In the genomic region with DNA sequence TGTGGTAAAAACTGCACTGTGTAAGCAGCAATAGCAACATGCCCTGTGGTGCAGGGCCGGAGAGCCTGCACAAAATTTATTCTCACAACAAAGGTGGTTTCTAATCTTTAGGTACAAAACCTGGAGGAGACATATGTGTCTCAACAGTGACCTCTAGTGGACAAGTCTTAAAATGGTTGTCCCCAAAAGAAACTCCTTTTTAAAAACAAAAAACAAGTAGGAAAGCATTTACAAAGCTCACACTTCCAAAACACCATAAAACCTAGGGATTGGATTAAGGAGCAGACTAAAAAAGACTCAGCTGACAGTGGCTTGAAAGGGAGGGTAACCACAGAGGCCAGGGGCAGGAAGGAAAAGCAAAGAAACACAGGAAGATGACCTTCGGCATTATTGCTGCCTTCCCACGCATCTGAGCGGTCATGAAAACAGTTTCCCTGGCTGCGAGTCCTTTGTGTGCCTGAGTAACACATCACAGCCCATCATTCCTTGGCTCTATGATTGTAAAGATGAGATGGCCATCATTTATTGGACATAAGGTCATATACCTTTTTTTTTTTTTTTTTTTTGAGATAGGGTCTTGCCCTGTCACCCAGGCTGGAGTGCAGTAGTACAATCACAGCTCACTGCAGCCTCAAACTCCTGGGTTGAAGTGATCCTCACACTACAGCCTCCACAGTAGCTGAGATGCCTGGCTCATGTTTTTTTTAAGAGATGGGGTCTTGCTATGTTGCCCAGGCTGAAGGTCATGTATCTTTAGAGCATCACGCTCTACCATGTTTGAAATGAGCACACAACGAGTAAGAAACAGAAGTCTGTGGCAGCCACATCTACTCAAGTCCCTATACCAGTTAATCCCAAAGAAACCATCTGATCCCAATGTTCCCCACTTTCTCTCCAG, we compare ENCODE assay signal across 8 cellular contexts. TPM values are rescaled to one million over a fixed set of nuclear protein-coding genes. Genes with fewer than 3 reads are reported as not detected.
DNase-seq lines count a peak whose midpoint lies in the region; ATAC-seq and TF ChIP-seq lines count a peak whose summit lies in the region.

No MANE protein-coding gene starts in this region.

- TF ChIP-seq POLR2A in NB4 (IDR thresholded peaks at IDR 0.05; ENCODE audit: extremely low read depth, insufficient read length) = no peak

- peaks cover 28% of the 10 kb centered on the region for H3K4me1 Mint-ChIP-seq in T-helper 2 cell treated with Interferon-gamma antibody and Interleukin-4, amounts not matched to agents 5 μg/mL and 100 μg/mL, for 36 hours (ENCODE audit: low read depth)
- peaks cover 16% of the 10 kb centered on the region for H3K4me1 Mint-ChIP-seq in neural crest cell

- no peak overlapping the region for H3K4me3 Mint-ChIP-seq in T-helper 2 cell treated with Interferon-gamma antibody and Interleukin-4, amounts not matched to agents 5 μg/mL and 100 μg/mL, for 36 hours
- no peak overlapping the region for H3K4me3 Mint-ChIP-seq in neural crest cell

- peaks cover 2% of the 10 kb centered on the region for H3K36me3 ChIP-seq in fibroblast of lung (ENCODE audit: control insufficient read depth, insufficient read depth, low read length)

- H3K27ac ChIP-seq in fibroblast of lung (ENCODE audit: insufficient read depth, low read length) = peak overlapping the region; percentile 22

- peaks cover 7% of the 10 kb centered on the region for H3K36me3 Mint-ChIP-seq in T-helper 2 cell treated with Interferon-gamma antibody and Interleukin-4, amounts not matched to agents 5 μg/mL and 100 μg/mL, for 36 hours (ENCODE audit: low read depth)
- H3K36me3 Mint-ChIP-seq in neural crest cell (ENCODE audit: low read depth) = no peaks in the 10 kb centered on the region

- no peak overlapping the region for H3K9ac ChIP-seq in fibroblast of lung (ENCODE audit: insufficient read depth, low read length)

- TF ChIP-seq CTCF in NB4 (IDR thresholded peaks at IDR 0.05; ENCODE audit: low read depth, low read length) (peak; percentile 12), fibroblast of lung (conservative IDR thresholded peaks at IDR 0.05 in 1 of 2, IDR thresholded peaks at IDR 0.05 in 1 of 2; ENCODE audit: low read depth in 1 of 2, low read length in 2 of 2) (peak; percentile 46 to 59), neural crest cell (conservative IDR thresholded peaks at IDR 0.05) (peak; percentile 92)

- ATAC-seq in GM21381 (IDR thresholded peaks at IDR 0.05; ENCODE audit: unreplicated experiment) (peak; percentile 49), GM18870 (IDR thresholded peaks at IDR 0.05; ENCODE audit: unreplicated experiment) (no peak), HG02938 (IDR thresholded peaks at IDR 0.05; ENCODE audit: unreplicated experiment) (no peak)

- no peaks in the 10 kb centered on the region for H3K27me3 ChIP-seq in fibroblast of lung (ENCODE audit: control insufficient read depth, insufficient read depth, low read length)

- H3K4me2 ChIP-seq in fibroblast of lung (ENCODE audit: extremely low read depth, insufficient read depth, low read length) = no peak overlapping the region

- no peaks in the 10 kb centered on the region for H3K4me1 ChIP-seq in fibroblast of lung (ENCODE audit: control insufficient read depth, extremely low read depth, insufficient read depth, low read length)

- no peak overlapping the region for H3K27ac Mint-ChIP-seq in T-helper 2 cell treated with Interferon-gamma antibody and Interleukin-4, amounts not matched to agents 5 μg/mL and 100 μg/mL, for 36 hours
- peak overlapping the region; percentile 78 for H3K27ac Mint-ChIP-seq in neural crest cell (ENCODE audit: unreplicated experiment)

- H2AFZ ChIP-seq in fibroblast of lung (ENCODE audit: low read length) = peak overlapping the region; percentile 3

- H4K20me1 ChIP-seq in fibroblast of lung (ENCODE audit: control insufficient read depth, extremely low read depth, insufficient read depth, low read length) = no peaks in the 10 kb centered on the region

- H3K4me3 ChIP-seq in NB4 (ENCODE audit: low read depth, low read length) = no peak overlapping the region
- no peak overlapping the region for H3K4me3 ChIP-seq in fibroblast of lung (replicated peaks in 1 of 4; ENCODE audit: control extremely low read depth in 1 of 4, insufficient read depth in 1 of 4, low read depth in 3 of 4, low read length in 4 of 4)

- no peaks in the 10 kb centered on the region for H3K79me2 ChIP-seq in fibroblast of lung (ENCODE audit: control insufficient read depth, insufficient read depth, low read length)

- H3K27me3 Mint-ChIP-seq in T-helper 2 cell treated with Interferon-gamma antibody and Interleukin-4, amounts not matched to agents 5 μg/mL and 100 μg/mL, for 36 hours (ENCODE audit: low read depth) = no peaks in the 10 kb centered on the region
- no peaks in the 10 kb centered on the region for H3K27me3 Mint-ChIP-seq in neural crest cell (ENCODE audit: low read depth)

- no peaks in the 10 kb centered on the region for H3K9me3 ChIP-seq in fibroblast of lung (ENCODE audit: control insufficient read depth, insufficient read depth, low read depth, low read length)

- no peaks in the 10 kb centered on the region for H3K9me3 Mint-ChIP-seq in T-helper 2 cell treated with Interferon-gamma antibody and Interleukin-4, amounts not matched to agents 5 μg/mL and 100 μg/mL, for 36 hours
- H3K9me3 Mint-ChIP-seq in neural crest cell = no peaks in the 10 kb centered on the region

- DNase-seq in DMS153 treated with DMSO at 0.1 percent for 48 hours (lab: John Stamatoyannopoulos, UW; ENCODE audit: unreplicated experiment) (peak; percentile 47), NB4 (ENCODE audit: low read depth) (peak; percentile 52), fibroblast of lung (ENCODE audit: low read depth in 2 of 2) (peak; percentile 41 to 70), neural crest cell (ENCODE audit: low read depth, low spot score) (peak; percentile 4)
- DNase-seq in T-helper 2 cell treated with Interferon-gamma antibody and Interleukin-4, amounts not matched to agents 5 μg/mL and 100 μg/mL, for 36 hours (ENCODE audit: low spot score) = peak; percentile 20

RNA-seq across cellular contexts. Expression of gene RSU1, which starts 39.5 kb away (rescaled TPM):
- 28.5 and 46.9 TPM in 2 replicates for total RNA-seq in fibroblast of lung
- polyA plus RNA-seq in fibroblast of lung = 229 and 252 TPM in 2 replicates
- 115 and 137 TPM in 2 replicates for polyA plus RNA-seq in fibroblast of lung (2012)
- polyA minus RNA-seq in fibroblast of lung (ENCODE audit: low replicate concordance) = 48.3 and 51.1 TPM in 2 replicates
- total RNA-seq in neural crest cell = 32.8 and 33.7 TPM in 2 replicates

Comparison
In these comparisons a context has a peak if more than half of its experiments do, and no peak if none do; other contexts are left out.
1. DNase-seq: peak in every context shown above with its lines; median percentile 56 in fibroblast of lung; 52 in NB4; 47 in DMS153 treated with DMSO at 0.1 percent for 48 hours; 20 in T-helper 2 cell treated with Interferon-gamma antibody and Interleukin-4, amounts not matched to agents 5 μg/mL and 100 μg/mL, for 36 hours; 4 in neural crest cell.
2. CTCF ChIP-seq: peak in every context shown above with its lines; median percentile 92 in neural crest cell; 52 in fibroblast of lung; 12 in NB4.